Comparison of ENCODE assay signal across 8 cellular contexts in the genomic region with DNA sequence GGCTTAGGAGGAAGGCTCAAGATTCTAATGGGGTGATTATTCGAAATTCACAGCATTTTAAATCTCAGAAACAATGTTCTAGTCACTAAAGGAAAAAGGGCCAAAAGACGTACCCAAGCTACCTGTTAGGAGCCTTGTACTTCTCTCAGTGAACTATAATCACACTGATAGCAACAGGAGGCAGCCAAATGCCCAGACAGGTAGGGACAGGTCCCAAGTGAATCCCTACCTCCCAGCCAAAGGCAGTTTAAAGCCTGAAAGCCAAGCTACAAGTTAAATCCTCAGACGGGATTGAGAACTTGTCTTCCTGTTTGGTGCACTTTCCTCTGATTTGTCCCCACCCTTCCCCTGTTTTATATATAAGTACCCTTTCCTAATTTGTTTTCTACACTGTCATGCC. TPM values are rescaled to one million over a fixed set of nuclear protein-coding genes. Genes with fewer than 3 reads are reported as not detected.
"Had no signal": no experiment of that assay in that cellular context is flagged by ENCODE, and none has a peak within 500 bp of the region (broad histone marks: within the 10 kb centered on the region; RNA-seq: fewer than 3 reads in every experiment).

No MANE protein-coding gene starts in this region.

- H2AFZ ChIP-seq: GM23338 had no signal

- H3K9me3 ChIP-seq: HAP-1 had no signal

- H3K4me1 Mint-ChIP-seq: GM23338, IgD-negative memory B cell had no signal

- H3K9me3 Mint-ChIP-seq: GM23338, HFFc6 had no signal

- H3K36me3 ChIP-seq: HAP-1 had no signal

- H3K27ac ChIP-seq: HL-60 had no signal

- FAIRE-seq: HepG2 had no signal

- H3K36me3 Mint-ChIP-seq: IgD-negative memory B cell had no signal

- H3K27ac Mint-ChIP-seq: GM23338, HFFc6, IgD-negative memory B cell had no signal

- ATAC-seq: GM23338, HCT116, HepG2 had no signal

- H3K4me3 ChIP-seq: GM23338, HAP-1 had no signal

- H3K4me1 ChIP-seq: HAP-1 had no signal

- DNase-seq: H7, HFFc6 had no signal

- H3K4me2 ChIP-seq: GM23338 had no signal

- H3K4me3 Mint-ChIP-seq: GM23338, HFFc6, IgD-negative memory B cell had no signal

RNA-seq across cellular contexts. Expression of gene HHIP, which starts 24.3 kb away (rescaled TPM):
- total RNA-seq: HepG2 had no signal
- polyA plus RNA-seq: HepG2, IgD-negative memory B cell had no signal
